In genomic region chr2:199458806-199459285, GRCh38 we compare ENCODE assay signal across 8 cellular contexts. TPM values are rescaled to one million over a fixed set of nuclear protein-coding genes. Genes with fewer than 3 reads are reported as not detected.
A peak's percentile ranks its signal among the peaks of the same experiment; 100 is the strongest.
DNase-seq lines count a peak whose midpoint lies in the region; ATAC-seq and TF ChIP-seq lines count a peak whose summit lies in the region.

No MANE protein-coding gene starts in this region.

- H2AFZ ChIP-seq in trophoblast cell (ENCODE audit: insufficient read depth, low read length, poor library complexity) = peak overlapping the region; percentile 66

- peaks cover 59% of the 10 kb centered on the region for H3K27me3 ChIP-seq in trophoblast cell (ENCODE audit: insufficient read depth, low read length)

- H3K4me1 Mint-ChIP-seq in activated CD8-positive, alpha-beta T cell treated with anti-CD3 and anti-CD28 coated beads for 36 hours (ENCODE audit: low read depth) = peaks cover 24% of the 10 kb centered on the region
- H3K4me1 Mint-ChIP-seq in glutamatergic neuron (ENCODE audit: low read depth, unreplicated experiment) = peaks cover 10% of the 10 kb centered on the region

- peaks cover 12 to 19% of the 10 kb centered on the region in 2 experiments for H3K4me1 ChIP-seq in trophoblast cell (ENCODE audit: control insufficient read depth in 1 of 2, insufficient read depth in 2 of 2, low read length in 2 of 2)

- no peak overlapping the region for H3K27ac Mint-ChIP-seq in activated CD8-positive, alpha-beta T cell treated with anti-CD3 and anti-CD28 coated beads for 36 hours
- H3K27ac Mint-ChIP-seq in glutamatergic neuron (ENCODE audit: unreplicated experiment) = no peak overlapping the region

- no peaks in the 10 kb centered on the region for H3K9me3 Mint-ChIP-seq in activated CD8-positive, alpha-beta T cell treated with anti-CD3 and anti-CD28 coated beads for 36 hours
- H3K9me3 Mint-ChIP-seq in glutamatergic neuron (ENCODE audit: unreplicated experiment) = peaks cover 9% of the 10 kb centered on the region

- no CpG with 5 or more reads among the region's 56 CpGs for WGBS in trophoblast cell (ENCODE audit: extremely low coverage, insufficient coverage, insufficient read length)

- peaks cover 55% of the 10 kb centered on the region for H3K27me3 Mint-ChIP-seq in activated CD8-positive, alpha-beta T cell treated with anti-CD3 and anti-CD28 coated beads for 36 hours
- H3K27me3 Mint-ChIP-seq in glutamatergic neuron (ENCODE audit: unreplicated experiment) = peaks cover 27% of the 10 kb centered on the region

- peak overlapping the region; percentile 73 for H3K9ac ChIP-seq in trophoblast cell (ENCODE audit: low read length)

- peak overlapping the region; percentile 81 for H3K4me2 ChIP-seq in trophoblast cell (ENCODE audit: low read length)

- H2AK5ac ChIP-seq in trophoblast cell (ENCODE audit: low read length) = no peak overlapping the region

- no peak overlapping the region for H2BK12ac ChIP-seq in trophoblast cell (ENCODE audit: low read length)

- peak; percentile 22 for ATAC-seq in HG02973 (IDR thresholded peaks at IDR 0.05; ENCODE audit: unreplicated experiment)
- peak; percentile 17 for ATAC-seq in activated CD8-positive, alpha-beta T cell treated with anti-CD3 and anti-CD28 coated beads for 36 hours

- H4K91ac ChIP-seq in trophoblast cell (ENCODE audit: low read depth, low read length) = no peak overlapping the region

- peak overlapping the region; percentile 51 for H4K8ac ChIP-seq in trophoblast cell (ENCODE audit: low read depth, low read length)

- intact Hi-C loops in activated CD8-positive, alpha-beta T cell treated with anti-CD3 and anti-CD28 coated beads for 36 hours (cut with micrococcal nuclease) = no loop called here

- no peak overlapping the region for H2BK120ac ChIP-seq in trophoblast cell (ENCODE audit: insufficient read depth, low read length, poor library complexity)

- H2BK5ac ChIP-seq in trophoblast cell (ENCODE audit: low read depth, low read length, poor library complexity) = no peak overlapping the region

- no peak overlapping the region for H3K4ac ChIP-seq in trophoblast cell (ENCODE audit: low read depth, low read length)

- no peak overlapping the region for H4K12ac ChIP-seq in trophoblast cell (ENCODE audit: low read depth, low read length)

- H3K36me3 Mint-ChIP-seq in activated CD8-positive, alpha-beta T cell treated with anti-CD3 and anti-CD28 coated beads for 36 hours (ENCODE audit: low read depth) = no peaks in the 10 kb centered on the region
- no peaks in the 10 kb centered on the region for H3K36me3 Mint-ChIP-seq in glutamatergic neuron (ENCODE audit: unreplicated experiment)

- H3K4me3 Mint-ChIP-seq in activated CD8-positive, alpha-beta T cell treated with anti-CD3 and anti-CD28 coated beads for 36 hours = peak overlapping the region; percentile 83
- H3K4me3 Mint-ChIP-seq in glutamatergic neuron (ENCODE audit: unreplicated experiment) = peak overlapping the region; percentile 30

- POLR2A ChIA-PET in activated CD8-positive, alpha-beta T cell treated with anti-CD3 and anti-CD28 coated beads for 36 hours (lab: Charles Lee) = no interaction called here

- H3K36me3 ChIP-seq in trophoblast cell (ENCODE audit: control insufficient read depth in 1 of 2, insufficient read depth in 2 of 2, low read length in 2 of 2) = no peaks in the 10 kb centered on the region

- H3K9me3 ChIP-seq in trophoblast cell (ENCODE audit: insufficient read depth, low read depth, low read length) = peaks cover 5% of the 10 kb centered on the region

- H3K79me2 ChIP-seq in trophoblast cell (ENCODE audit: control insufficient read depth, insufficient read depth, low read length, poor library complexity) = no peaks in the 10 kb centered on the region

- DNase-seq in NCI-H82 (lab: John Stamatoyannopoulos, UW) = peak; percentile 70
- no peak for DNase-seq in NCI-H82 treated with DMSO at 0.1 percent for 48 hours (lab: John Stamatoyannopoulos, UW; ENCODE audit: unreplicated experiment)
- DNase-seq in activated CD8-positive, alpha-beta T cell treated with anti-CD3 and anti-CD28 coated beads for 36 hours = no peak
- no peak for DNase-seq in glutamatergic neuron
- DNase-seq in trophoblast cell = peak in 1 of 2 donors; percentile 45
- DNase-seq in NCI-H1436 treated with DMSO at 0.1 percent for 48 hours (lab: John Stamatoyannopoulos, UW) = no peak
- no peak for DNase-seq in SHP77 (lab: John Stamatoyannopoulos, UW)

- peak overlapping the region; percentile 70 for H3K4me3 ChIP-seq in trophoblast cell (ENCODE audit: low read depth, low read length)

- H3K14ac ChIP-seq in trophoblast cell (ENCODE audit: low read length) = peak overlapping the region; percentile 24

- H3K23ac ChIP-seq in trophoblast cell (ENCODE audit: low read length) = no peak overlapping the region

- H3K27ac ChIP-seq in trophoblast cell (ENCODE audit: low read depth, low read length) = no peak overlapping the region

- no peak overlapping the region for H3K18ac ChIP-seq in trophoblast cell (ENCODE audit: low read length)

- TF ChIP-seq CTCF in activated CD8-positive, alpha-beta T cell treated with anti-CD3 and anti-CD28 coated beads for 36 hours (IDR thresholded peaks at IDR 0.05) = no peak
- no peak for TF ChIP-seq CTCF in glutamatergic neuron (IDR thresholded peaks at IDR 0.05; ENCODE audit: partially characterized antibody, unreplicated experiment)

- CTCF ChIA-PET in activated CD8-positive, alpha-beta T cell treated with anti-CD3 and anti-CD28 coated beads for 36 hours (lab: Charles Lee) = interaction anchor here (0.7 kb wide), 1 partner anchor 12 kb away, joined by 3 read pairs; no protein-coding TSS in a partner anchor

- peaks cover 8% of the 10 kb centered on the region for H3K79me1 ChIP-seq in trophoblast cell (ENCODE audit: low read length)

RNA-seq across cellular contexts. Expression of gene SATB2, which starts 1.1 kb away (rescaled TPM):
- total RNA-seq in activated CD8-positive, alpha-beta T cell treated with anti-CD3 and anti-CD28 coated beads for 36 hours = under 1 TPM in 1 of 2 experiments, not detected in 1; 0.14 TPM
- total RNA-seq in glutamatergic neuron (ENCODE audit: unreplicated experiment) = 20.8 TPM
- 0.37 and 0.44 TPM in 2 replicates for polyA plus RNA-seq in trophoblast cell (2013)

Comparison
In these comparisons a context has a peak if more than half of its experiments do, and no peak if none do; other contexts are left out.
1. RNA of gene SATB2, which starts 1.1 kb away (total RNA-seq): 20.8 TPM in glutamatergic neuron (single experiment); 0.14 TPM in activated CD8-positive, alpha-beta T cell treated with anti-CD3 and anti-CD28 coated beads for 36 hours; every median in the first group is over 10 times any median in the second.